21 cellular contexts compared by ENCODE assay signal in genomic region chr1:110778821-110779220, GRCh38.
A peak's percentile ranks its signal among the peaks of the same experiment; 100 is the strongest.
DNase-seq lines count a peak whose midpoint lies in the region; ATAC-seq and TF ChIP-seq lines count a peak whose summit lies in the region.
"Had no signal": no experiment of that assay in that cellular context is flagged by ENCODE, and none has a peak within 500 bp of the region (broad histone marks: within the 10 kb centered on the region; RNA-seq: fewer than 3 reads in every experiment).

No MANE protein-coding gene starts in this region.

- H3K4me2 ChIP-seq in mesenchymal stem cell (ENCODE audit: low read length, poor library complexity, severe bottlenecking) (peak overlapping the region; percentile 7), smooth muscle cell (peak overlapping the region; percentile 33)
- H3K4me2 ChIP-seq: A549 had no signal

- H3K27me3 ChIP-seq in mesenchymal stem cell (ENCODE audit: control insufficient read depth in 1 of 2, insufficient read depth in 1 of 2, low read length in 2 of 2) (peaks cover 9 to 57% of the 10 kb centered on the region in 2 experiments), smooth muscle cell (ENCODE audit: low read depth) (no peaks in the 10 kb centered on the region), endodermal cell (ENCODE audit: control insufficient read depth, insufficient read depth, low read length, poor library complexity, severe bottlenecking) (peaks cover 49% of the 10 kb centered on the region), brain microvascular endothelial cell (replicated peaks) (no peaks in the 10 kb centered on the region)
- H3K27me3 ChIP-seq: BLaER1 treated with 17β-estradiol and CSF1 and Interleukin-3, amounts not matched to agents 10 nM and 100 nM had no signal

- H3K36me3 Mint-ChIP-seq in activated T-helper 17 cell treated with anti-CD3 and anti-CD28 coated beads, Interleukin-2, amount 50 U/mL, for 72 hours (ENCODE audit: low read depth), result no peaks in the 10 kb centered on the region
- H3K36me3 Mint-ChIP-seq in endodermal cell (ENCODE audit: low read depth), result no peaks in the 10 kb centered on the region
- H3K36me3 Mint-ChIP-seq: CD4-positive, alpha-beta memory T cell; CD4-positive, CD25-positive, alpha-beta regulatory T cell; CD8-positive, alpha-beta memory T cell had no signal

- no peak overlapping the region for H2BK5ac ChIP-seq in mesenchymal stem cell (ENCODE audit: low read depth, low read length, poor library complexity, severe bottlenecking)

- no peak overlapping the region for H4K8ac ChIP-seq in mesenchymal stem cell (ENCODE audit: low read length)

- H3K4me1 ChIP-seq in mesenchymal stem cell (ENCODE audit: control insufficient read depth, insufficient read depth, low read depth, low read length) (peaks cover 4% of the 10 kb centered on the region), smooth muscle cell (ENCODE audit: low read depth) (no peaks in the 10 kb centered on the region), endodermal cell (ENCODE audit: control insufficient read depth, insufficient read depth, low read length) (peaks cover 10% of the 10 kb centered on the region)
- H3K4me1 ChIP-seq: A549 had no signal

- no peak overlapping the region for H4K91ac ChIP-seq in mesenchymal stem cell (ENCODE audit: low read length)

- no peak overlapping the region for H3K4ac ChIP-seq in mesenchymal stem cell (ENCODE audit: low read depth in 1 of 2, low read length in 2 of 2)

- H3F3A ChIP-seq in smooth muscle cell (ENCODE audit: low read depth), result no peaks in the 10 kb centered on the region

- no peaks in the 10 kb centered on the region for H3K79me2 ChIP-seq in smooth muscle cell (ENCODE audit: low read depth)

- no peaks in the 10 kb centered on the region for H3K79me1 ChIP-seq in mesenchymal stem cell (replicated peaks; ENCODE audit: low read length, poor library complexity, severe bottlenecking)

- in situ Hi-C loops in brain microvascular endothelial cell (cut with HindIII; ENCODE audit: low pct_ligation_motif_present, low sequenced_read_pairs), result no loop called here

- no peaks in the 10 kb centered on the region for H3K36me3 ChIP-seq in mesenchymal stem cell (ENCODE audit: control insufficient read depth in 1 of 2, insufficient read depth in 2 of 2, low read depth in 1 of 2, low read length in 2 of 2)
- H3K36me3 ChIP-seq in smooth muscle cell (ENCODE audit: low read depth), result no peaks in the 10 kb centered on the region
- no peaks in the 10 kb centered on the region for H3K36me3 ChIP-seq in endodermal cell (ENCODE audit: control insufficient read depth, insufficient read depth, low read length)
- H3K36me3 ChIP-seq in brain microvascular endothelial cell (replicated peaks), result no peaks in the 10 kb centered on the region
- H3K36me3 ChIP-seq: BLaER1 treated with 17β-estradiol and CSF1 and Interleukin-3, amounts not matched to agents 10 nM and 100 nM had no signal

- no peaks in the 10 kb centered on the region for H3K9me3 Mint-ChIP-seq in activated T-helper 17 cell treated with anti-CD3 and anti-CD28 coated beads, Interleukin-2, amount 50 U/mL, for 72 hours
- no peaks in the 10 kb centered on the region for H3K9me3 Mint-ChIP-seq in endodermal cell
- H3K9me3 Mint-ChIP-seq: CD4-positive, alpha-beta memory T cell; CD4-positive, CD25-positive, alpha-beta regulatory T cell; CD8-positive, alpha-beta memory T cell had no signal

- H2BK120ac ChIP-seq in mesenchymal stem cell (ENCODE audit: low read depth, low read length), result no peak overlapping the region

- H3K27ac ChIP-seq in mesenchymal stem cell (ENCODE audit: low read length, poor library complexity, severe bottlenecking), result no peak overlapping the region
- H3K27ac ChIP-seq in smooth muscle cell (ENCODE audit: low read depth), result no peak overlapping the region
- no peak overlapping the region for H3K27ac ChIP-seq in endodermal cell (ENCODE audit: low read depth, low read length)
- no peak overlapping the region for H3K27ac ChIP-seq in brain microvascular endothelial cell
- H3K27ac ChIP-seq: 22Rv1; A549; BLaER1 treated with 17β-estradiol and CSF1 and Interleukin-3, amounts not matched to agents 10 nM and 100 nM; C4-2B had no signal

- no peak overlapping the region for H3K18ac ChIP-seq in mesenchymal stem cell (ENCODE audit: low read depth in 1 of 2, low read length in 2 of 2)

- H2AFZ ChIP-seq in mesenchymal stem cell (ENCODE audit: low read depth, low read length), result no peak overlapping the region
- H2AFZ ChIP-seq in smooth muscle cell (ENCODE audit: low read depth), result no peak overlapping the region

- peaks cover 4% of the 10 kb centered on the region for H3K4me1 Mint-ChIP-seq in activated T-helper 17 cell treated with anti-CD3 and anti-CD28 coated beads, Interleukin-2, amount 50 U/mL, for 72 hours
- H3K4me1 Mint-ChIP-seq in endodermal cell, result peaks cover 9% of the 10 kb centered on the region

- H4K20me1 ChIP-seq in smooth muscle cell (ENCODE audit: low read depth), result no peaks in the 10 kb centered on the region
- H4K20me1 ChIP-seq: BLaER1 treated with 17β-estradiol and CSF1 and Interleukin-3, amounts not matched to agents 10 nM and 100 nM had no signal

- H3K9me3 ChIP-seq in mesenchymal stem cell (ENCODE audit: control insufficient read depth, low read length) (no peaks in the 10 kb centered on the region), smooth muscle cell (replicated peaks; ENCODE audit: low read depth) (no peaks in the 10 kb centered on the region), endodermal cell (ENCODE audit: control insufficient read depth, low read length) (no peaks in the 10 kb centered on the region)
- H3K9me3 ChIP-seq: A549; BLaER1 treated with 17β-estradiol and CSF1 and Interleukin-3, amounts not matched to agents 10 nM and 100 nM had no signal

- H3K4me3 Mint-ChIP-seq in activated T-helper 17 cell treated with anti-CD3 and anti-CD28 coated beads, Interleukin-2, amount 50 U/mL, for 72 hours, result no peak overlapping the region
- no peak overlapping the region for H3K4me3 Mint-ChIP-seq in endodermal cell
- H3K4me3 Mint-ChIP-seq: B cell; CD4-positive, alpha-beta memory T cell; CD8-positive, alpha-beta memory T cell had no signal

- H3K23ac ChIP-seq in mesenchymal stem cell (ENCODE audit: low read length in 2 of 2), result no peak overlapping the region

- WGBS in mesenchymal stem cell, result 38% methylated on average over 1 of the region's 1 CpG
- 69% methylated on average over 1 of the region's 1 CpG for WGBS in smooth muscle cell (ENCODE audit: low lambda C conversion rate)
- WGBS in endodermal cell (ENCODE audit: insufficient coverage in 1 of 2, insufficient read length in 1 of 2), 2 experiments, result 85 to 87% methylated on average over 1 of the region's 1 CpG

- peak overlapping the region; percentile 4 for H3K27ac Mint-ChIP-seq in activated T-helper 17 cell treated with anti-CD3 and anti-CD28 coated beads, Interleukin-2, amount 50 U/mL, for 72 hours
- no peak overlapping the region for H3K27ac Mint-ChIP-seq in endodermal cell
- H3K27ac Mint-ChIP-seq: B cell had no signal

- H2BK12ac ChIP-seq in mesenchymal stem cell (ENCODE audit: low read length in 2 of 2), result no peak overlapping the region

- no peak overlapping the region for H3K9ac ChIP-seq in mesenchymal stem cell (ENCODE audit: low read length)
- H3K9ac ChIP-seq in smooth muscle cell (ENCODE audit: low read depth), result no peak overlapping the region
- H3K9ac ChIP-seq in endodermal cell (ENCODE audit: extremely low read depth, low read length, poor library complexity, severe bottlenecking), result no peak overlapping the region
- H3K9ac ChIP-seq: BLaER1 treated with 17β-estradiol and CSF1 and Interleukin-3, amounts not matched to agents 10 nM and 100 nM had no signal

- no peaks in the 10 kb centered on the region for H3K27me3 Mint-ChIP-seq in activated T-helper 17 cell treated with anti-CD3 and anti-CD28 coated beads, Interleukin-2, amount 50 U/mL, for 72 hours
- peaks cover 50% of the 10 kb centered on the region for H3K27me3 Mint-ChIP-seq in endodermal cell (ENCODE audit: insufficient read depth)

- no peak overlapping the region for H2BK15ac ChIP-seq in mesenchymal stem cell (ENCODE audit: low read depth, poor library complexity, severe bottlenecking)

- peak; percentile 18 for DNase-seq in CD1c-positive myeloid dendritic cell (ENCODE audit: extremely low spot score)
- DNase-seq in mesenchymal stem cell, result no peak
- no peak for DNase-seq in smooth muscle cell (lab: John Stamatoyannopoulos, UW; ENCODE audit: unreplicated experiment)
- no peak for DNase-seq in endodermal cell
- no peak for DNase-seq in NCI-H1694 (lab: John Stamatoyannopoulos, UW)
- DNase-seq in brain microvascular endothelial cell, result no peak
- DNase-seq: AML-193; CD4-positive, alpha-beta memory T cell; CD4-positive, CD25-positive, alpha-beta regulatory T cell; CD8-positive, alpha-beta memory T cell; COR-L47; DMS 273 treated with DMSO at 0.1 percent for 48 hours; DMS153; DMS53; DMS79 had no signal

- H3K14ac ChIP-seq in mesenchymal stem cell (ENCODE audit: low read length in 2 of 2), result no peak overlapping the region

- H2AK5ac ChIP-seq in mesenchymal stem cell (ENCODE audit: low read length, severe bottlenecking), result no peak overlapping the region

- ATAC-seq in activated T-helper 17 cell treated with anti-CD3 and anti-CD28 coated beads, Interleukin-2, amount 50 U/mL, for 72 hours (replicated peaks), result no peak
- ATAC-seq: A549 had no signal

- no peak overlapping the region for H3K4me3 ChIP-seq in mesenchymal stem cell (ENCODE audit: insufficient read depth in 1 of 2, low read depth in 1 of 2, low read length in 2 of 2)
- no peak overlapping the region for H3K4me3 ChIP-seq in smooth muscle cell
- H3K4me3 ChIP-seq in endodermal cell (ENCODE audit: low read length), result no peak overlapping the region
- H3K4me3 ChIP-seq in brain microvascular endothelial cell (ENCODE audit: low read depth, low read length), result no peak overlapping the region
- H3K4me3 ChIP-seq: A549; BLaER1 treated with 17β-estradiol and CSF1 and Interleukin-3, amounts not matched to agents 10 nM and 100 nM had no signal

- TF ChIP-seq CTCF in smooth muscle cell (IDR thresholded peaks at IDR 0.05; ENCODE audit: borderline replicate concordance, insufficient read depth, poor library complexity, severe bottlenecking), result no peak
- TF ChIP-seq CTCF in endodermal cell (conservative IDR thresholded peaks at IDR 0.05), result no peak
- TF ChIP-seq CTCF in brain microvascular endothelial cell (IDR thresholded peaks at IDR 0.05; ENCODE audit: low read depth, low read length, missing control alignments), result no peak
